In genomic region chr4:94336791-94337190, GRCh38 we compare ENCODE assay signal across 6 cellular contexts. TPM values are rescaled to one million over a fixed set of nuclear protein-coding genes. Genes with fewer than 3 reads are reported as not detected.
"Had no signal": no experiment of that assay in that cellular context is flagged by ENCODE, and none has a peak within 500 bp of the region (broad histone marks: within the 10 kb centered on the region; RNA-seq: fewer than 3 reads in every experiment).

No MANE protein-coding gene starts in this region.

RNA-seq across cellular contexts. Expression of gene HPGDS, which starts 5.8 kb away (rescaled TPM):
- total RNA-seq: activated naive CD8-positive, alpha-beta T cell treated with anti-CD3 and anti-CD28 coated beads, Interleukin-2, amount 10 ng/mL, durations not matched to agents 7 days and 5 days; activated T-cell treated with anti-CD3 and anti-CD28 coated beads, Interleukin-2, amount 50 U/mL, for 72 hours; ascending aorta; bronchial epithelial cell; foreskin keratinocyte; WTC11 had no signal
- polyA plus RNA-seq: foreskin keratinocyte had no signal
